In the genomic region with DNA sequence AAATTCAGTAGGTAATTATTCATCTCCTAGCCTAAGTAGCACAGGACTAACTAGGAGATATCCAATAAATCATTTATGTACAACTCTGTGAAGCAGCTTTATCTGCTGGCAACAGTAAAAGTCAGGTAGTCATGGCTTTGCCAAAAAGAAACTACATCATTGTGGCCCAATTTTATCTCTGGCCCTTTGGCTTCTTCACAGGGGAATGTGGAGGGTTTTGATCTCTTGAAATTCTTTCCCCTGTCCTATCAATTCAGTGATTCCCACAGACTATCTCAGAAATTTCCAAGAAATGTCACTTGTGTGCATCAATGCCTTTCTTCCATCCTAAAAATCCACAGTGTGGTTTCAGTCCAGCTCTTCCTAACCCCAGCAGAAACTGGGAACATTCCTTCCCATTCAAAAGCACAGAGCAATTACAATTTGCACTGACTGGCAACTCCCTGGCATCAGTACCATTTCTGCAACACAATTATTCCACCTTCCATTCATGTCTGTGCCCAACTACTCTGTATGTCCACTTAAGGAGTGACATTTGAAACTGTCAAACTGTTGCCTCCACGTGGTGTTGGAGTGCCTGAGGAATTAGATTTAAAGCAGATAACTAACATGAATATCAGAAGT, we compare ENCODE assay signal across 17 cellular contexts. TPM values are rescaled to one million over a fixed set of nuclear protein-coding genes. Genes with fewer than 3 reads are reported as not detected.
A peak's percentile ranks its signal among the peaks of the same experiment; 100 is the strongest.
DNase-seq lines count a peak whose midpoint lies in the region; ATAC-seq, FAIRE-seq and TF ChIP-seq lines count a peak whose summit lies in the region.
"Had no signal": no experiment of that assay in that cellular context is flagged by ENCODE, and none has a peak within 500 bp of the region (broad histone marks: within the 10 kb centered on the region; RNA-seq: fewer than 3 reads in every experiment).

No MANE protein-coding gene starts in this region.

- peaks cover 6% of the 10 kb centered on the region; the same call in 1 of the 2 replicates for H3K79me2 ChIP-seq in H9 (ENCODE audit: insufficient read depth, low read length)

- H2AFZ ChIP-seq in H9 (ENCODE audit: low read length): no peak overlapping the region

- no peak overlapping the region for H4K91ac ChIP-seq in H9 (ENCODE audit: insufficient read length, low read depth, low read length)

- no peaks in the 10 kb centered on the region for H4K20me1 ChIP-seq in H9 (ENCODE audit: control insufficient read depth, insufficient read depth, insufficient read length)

- intact Hi-C loops in left ventricle myocardium inferior (cut with micrococcal nuclease): no loop called here

- no peak overlapping the region for H2BK120ac ChIP-seq in H9 (ENCODE audit: low read depth, low read length, poor library complexity, severe bottlenecking)

- no peak overlapping the region for H3K4ac ChIP-seq in H9 (ENCODE audit: low read depth, low read length)

- H3K27ac Mint-ChIP-seq in H9 (peak overlapping the region in 1 of 3 experiments; percentile 3; a peak in 1 of 7 replicates), WTC11 (peak overlapping the region; percentile 11)
- H3K27ac Mint-ChIP-seq: memory B cell had no signal

- peaks cover 3% of the 10 kb centered on the region for H3K23me2 ChIP-seq in H9 (ENCODE audit: insufficient read length, low read depth, low read length, poor library complexity, severe bottlenecking)

- WGBS in H9 (ENCODE audit: extremely low coverage, insufficient read length, low lambda C conversion rate): no CpG with 5 or more reads among the region's 1 CpG

- H3K9me3 ChIP-seq in H9 (ENCODE audit: control insufficient read depth, low read depth, low read length) (no peaks in the 10 kb centered on the region), left ventricle myocardium inferior (replicated peaks) (no peaks in the 10 kb centered on the region)
- H3K9me3 ChIP-seq: BLaER1 had no signal

- no peak overlapping the region for H2AK5ac ChIP-seq in H9 (ENCODE audit: insufficient read length, low read length)

- no peak overlapping the region for H2BK12ac ChIP-seq in H9 (ENCODE audit: insufficient read length, low read depth, low read length)

- H3K56ac ChIP-seq in H9 (ENCODE audit: insufficient read length, low read depth, low read length): no peak overlapping the region

- H3K27ac ChIP-seq in H9 (ENCODE audit: insufficient read length, low read depth, low read length) (no peak overlapping the region), left ventricle myocardium inferior (replicated peaks) (peak overlapping the region; percentile 81)
- H3K27ac ChIP-seq: BLaER1, KMS-11 had no signal

- no peaks in the 10 kb centered on the region for H3K36me3 ChIP-seq in left ventricle myocardium inferior
- H3K36me3 ChIP-seq: BLaER1 had no signal

- no peak for FAIRE-seq in D721Med (lab: Jason Lieb, UNC)
- FAIRE-seq: GM12878 had no signal

- H3K18ac ChIP-seq in H9 (ENCODE audit: insufficient read length, low read depth, low read length): no peak overlapping the region

- H3K4me2 ChIP-seq in H9 (ENCODE audit: insufficient read depth, insufficient read length, low read length): peak overlapping the region; percentile 11
- H3K4me2 ChIP-seq: BLaER1, KMS-11 had no signal

- H3K4me3 ChIP-seq in left ventricle myocardium inferior: no peak overlapping the region
- H3K4me3 ChIP-seq: BLaER1, GM12878 had no signal

- DNase-seq in H9: no peak
- DNase-seq in WTC11 (ENCODE audit: low spot score): no peak
- DNase-seq in left ventricle myocardium inferior: no peak
- peak; percentile 54 for DNase-seq in renal cortical epithelial cell (ENCODE audit: low read depth)
- no peak for DNase-seq in activated naive CD4-positive, alpha-beta T cell (lab: John Stamatoyannopoulos, UW)
- DNase-seq in D721Med (ENCODE audit: insufficient read length, low spot score): no peak
- no peak for DNase-seq in ecto neural progenitor cell (ENCODE audit: low spot score)
- DNase-seq: activated naive CD4-positive, alpha-beta T cell treated with anti-CD3 and anti-CD28 coated beads, Interleukin-2, amount 50 U/mL, for 16 hours; cerebellar nuclear complex; DND-41; erythroblast; NCI-H187 treated with DMSO at 0.1 percent for 48 hours had no signal

- H2BK15ac ChIP-seq in H9 (ENCODE audit: low read depth, low read length): no peak overlapping the region

- no peak overlapping the region for H3T11ph ChIP-seq in H9 (ENCODE audit: low read length)

- H3K4me1 Mint-ChIP-seq in H9 (peaks cover 22 to 25% of the 10 kb centered on the region in 2 experiments), WTC11 (peaks cover 66% of the 10 kb centered on the region)

- H3K4me1 ChIP-seq in H9 (ENCODE audit: insufficient read depth, low read length): peaks cover 12% of the 10 kb centered on the region; the same call in 1 of the 2 replicates
- peaks cover 55% of the 10 kb centered on the region for H3K4me1 ChIP-seq in left ventricle myocardium inferior
- H3K4me1 ChIP-seq: BLaER1 had no signal

- ATAC-seq in WTC11: no peak
- ATAC-seq in GM21526 (IDR thresholded peaks at IDR 0.05; ENCODE audit: low FRiP score, unreplicated experiment): no peak
- ATAC-seq: GM12878 had no signal

- peaks cover under 1% of the 10 kb centered on the region; the same call in 1 of the 2 replicates for H3K27me3 ChIP-seq in H9 (ENCODE audit: insufficient read depth, low read length)
- peaks cover 2% of the 10 kb centered on the region for H3K27me3 ChIP-seq in left ventricle myocardium inferior (ENCODE audit: low read depth)

- H3K4me3 Mint-ChIP-seq in H9 (peak overlapping the region in 1 of 2 experiments; percentile 55; a peak in 3 of 5 replicates), WTC11 (peak overlapping the region; percentile 10; the same call in 1 of the 2 replicates)
- H3K4me3 Mint-ChIP-seq: memory B cell had no signal

- no peak overlapping the region for H3K14ac ChIP-seq in H9 (ENCODE audit: insufficient read depth, low read length)

- H4K8ac ChIP-seq in H9 (replicated peaks; ENCODE audit: insufficient read length, low read depth, low read length): no peak overlapping the region

- no peak overlapping the region for H3K23ac ChIP-seq in H9 (ENCODE audit: insufficient read length, low read depth, low read length)

- H3K27me3 Mint-ChIP-seq in H9 (ENCODE audit: low read depth) (peaks cover 21% of the 10 kb centered on the region), WTC11 (ENCODE audit: low read depth) (peaks cover 6% of the 10 kb centered on the region)

- no peaks in the 10 kb centered on the region; a peak in 1 of 7 replicates for H3K36me3 Mint-ChIP-seq in H9 (ENCODE audit: insufficient read depth in 1 of 3, low read depth in 3 of 3)
- H3K36me3 Mint-ChIP-seq in WTC11: no peaks in the 10 kb centered on the region
- H3K36me3 Mint-ChIP-seq: memory B cell had no signal

- no peak overlapping the region for H4K5ac ChIP-seq in H9 (ENCODE audit: insufficient read length, low read depth, low read length)

- no peak overlapping the region for H2BK20ac ChIP-seq in H9 (ENCODE audit: low read depth, low read length, poor library complexity, severe bottlenecking)

- H3K9me3 Mint-ChIP-seq in H9 (no peaks in the 10 kb centered on the region), WTC11 (no peaks in the 10 kb centered on the region)
- H3K9me3 Mint-ChIP-seq: memory B cell had no signal

- TF ChIP-seq CTCF in H9 (conservative IDR thresholded peaks at IDR 0.05): no peak
- no peak for TF ChIP-seq CTCF in WTC11 (IDR thresholded peaks at IDR 0.05)
- no peak for TF ChIP-seq CTCF in left ventricle myocardium inferior (IDR thresholded peaks at IDR 0.05; ENCODE audit: borderline replicate concordance)
- no peak for TF ChIP-seq CTCF in D721Med (IDR thresholded peaks at IDR 0.05; ENCODE audit: insufficient read depth, missing control alignments)

- H3K79me1 ChIP-seq in H9 (ENCODE audit: insufficient read depth, low read depth, low read length, poor library complexity, severe bottlenecking): peaks cover 6% of the 10 kb centered on the region

- CTCF ChIA-PET in WTC11 (lab: Charles Lee): interaction anchor here (1.0 kb wide), 1 partner anchor 171 kb away, joined by 5 read pairs; no protein-coding TSS in a partner anchor

- no peak overlapping the region for H3K9ac ChIP-seq in H9 (ENCODE audit: extremely low read depth, insufficient read length, low read length)
- H3K9ac ChIP-seq: BLaER1, KMS-11 had no signal

- POLR2A ChIA-PET in WTC11 (lab: Charles Lee): no interaction called here

- H2BK5ac ChIP-seq in H9 (ENCODE audit: insufficient read length, low read length): no peak overlapping the region

TF ChIP-seq in WTC11, 78 proteins besides CTCF, POLR2A, EP300 and RAD21:
- TF ChIP-seq, protein P1, sequence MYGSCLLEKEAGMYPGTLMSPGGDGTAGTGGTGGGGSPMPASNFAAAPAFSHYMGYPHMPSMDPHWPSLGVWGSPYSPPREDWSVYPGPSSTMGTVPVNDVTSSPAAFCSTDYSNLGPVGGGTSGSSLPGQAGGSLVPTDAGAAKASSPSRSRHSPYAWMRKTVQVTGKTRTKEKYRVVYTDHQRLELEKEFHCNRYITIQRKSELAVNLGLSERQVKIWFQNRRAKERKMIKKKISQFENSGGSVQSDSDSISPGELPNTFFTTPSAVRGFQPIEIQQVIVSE (CRISPR knock-in tag; IDR thresholded peaks at IDR 0.05; ENCODE audit: borderline replicate concordance): no peak
- no peak for TF ChIP-seq ATF1 (CRISPR knock-in tag; IDR thresholded peaks at IDR 0.05)
- TF ChIP-seq ELF4 (CRISPR knock-in tag; IDR thresholded peaks at IDR 0.05; ENCODE audit: low read depth): no peak

RNA-seq across cellular contexts. Expression of a gene that starts 6.6 kb away (rescaled TPM):
- 26.6 and 28.4 TPM in 2 replicates for total RNA-seq in H9 (2021)
- total RNA-seq in WTC11 (2021): 57.1 to 61.7 TPM (median 58.5 TPM) in 3 replicates
- total RNA-seq in left ventricle myocardium inferior: 26.4 TPM
- total RNA-seq in renal cortical epithelial cell: 30.6 and 55.7 TPM in 2 replicates

RNA-seq across cellular contexts. Expression of a gene that starts 42.0 kb away (rescaled TPM):
- 4.7 and 5.9 TPM in 2 replicates for total RNA-seq in H9 (2021)
- total RNA-seq in WTC11 (2021): 5.5 to 7.5 TPM (median 6.5 TPM) in 3 replicates
- 26.8 TPM for total RNA-seq in left ventricle myocardium inferior
- total RNA-seq in renal cortical epithelial cell: 18.4 and 43.1 TPM in 2 replicates
